1 cellular context compared by ENCODE assay signal in the genomic region with DNA sequence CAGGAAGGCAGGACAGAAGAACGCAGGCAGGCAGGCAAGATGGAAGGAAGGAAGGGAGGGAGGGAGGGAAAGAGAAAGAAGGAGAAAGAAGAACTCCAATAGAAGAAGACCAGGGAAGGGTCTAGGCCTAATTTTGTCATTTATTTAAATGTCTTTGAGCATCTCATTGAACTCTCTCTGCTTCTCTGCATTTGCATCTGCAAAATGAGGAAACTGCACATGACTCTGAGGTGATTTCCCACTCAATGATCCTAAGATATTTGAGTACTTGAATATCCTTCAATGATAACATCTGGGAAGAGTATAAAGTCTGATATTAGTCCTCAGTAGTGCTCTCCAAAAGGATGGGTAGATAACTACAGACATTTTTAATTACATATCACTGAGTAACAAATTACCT.
TF ChIP-seq lines count a peak whose summit lies in the region.

No MANE protein-coding gene starts in this region.

TF ChIP-seq in GM23338, 12 proteins besides CTCF, POLR2A, EP300 and RAD21 (continued from another document):
- TF ChIP-seq, protein P1, sequence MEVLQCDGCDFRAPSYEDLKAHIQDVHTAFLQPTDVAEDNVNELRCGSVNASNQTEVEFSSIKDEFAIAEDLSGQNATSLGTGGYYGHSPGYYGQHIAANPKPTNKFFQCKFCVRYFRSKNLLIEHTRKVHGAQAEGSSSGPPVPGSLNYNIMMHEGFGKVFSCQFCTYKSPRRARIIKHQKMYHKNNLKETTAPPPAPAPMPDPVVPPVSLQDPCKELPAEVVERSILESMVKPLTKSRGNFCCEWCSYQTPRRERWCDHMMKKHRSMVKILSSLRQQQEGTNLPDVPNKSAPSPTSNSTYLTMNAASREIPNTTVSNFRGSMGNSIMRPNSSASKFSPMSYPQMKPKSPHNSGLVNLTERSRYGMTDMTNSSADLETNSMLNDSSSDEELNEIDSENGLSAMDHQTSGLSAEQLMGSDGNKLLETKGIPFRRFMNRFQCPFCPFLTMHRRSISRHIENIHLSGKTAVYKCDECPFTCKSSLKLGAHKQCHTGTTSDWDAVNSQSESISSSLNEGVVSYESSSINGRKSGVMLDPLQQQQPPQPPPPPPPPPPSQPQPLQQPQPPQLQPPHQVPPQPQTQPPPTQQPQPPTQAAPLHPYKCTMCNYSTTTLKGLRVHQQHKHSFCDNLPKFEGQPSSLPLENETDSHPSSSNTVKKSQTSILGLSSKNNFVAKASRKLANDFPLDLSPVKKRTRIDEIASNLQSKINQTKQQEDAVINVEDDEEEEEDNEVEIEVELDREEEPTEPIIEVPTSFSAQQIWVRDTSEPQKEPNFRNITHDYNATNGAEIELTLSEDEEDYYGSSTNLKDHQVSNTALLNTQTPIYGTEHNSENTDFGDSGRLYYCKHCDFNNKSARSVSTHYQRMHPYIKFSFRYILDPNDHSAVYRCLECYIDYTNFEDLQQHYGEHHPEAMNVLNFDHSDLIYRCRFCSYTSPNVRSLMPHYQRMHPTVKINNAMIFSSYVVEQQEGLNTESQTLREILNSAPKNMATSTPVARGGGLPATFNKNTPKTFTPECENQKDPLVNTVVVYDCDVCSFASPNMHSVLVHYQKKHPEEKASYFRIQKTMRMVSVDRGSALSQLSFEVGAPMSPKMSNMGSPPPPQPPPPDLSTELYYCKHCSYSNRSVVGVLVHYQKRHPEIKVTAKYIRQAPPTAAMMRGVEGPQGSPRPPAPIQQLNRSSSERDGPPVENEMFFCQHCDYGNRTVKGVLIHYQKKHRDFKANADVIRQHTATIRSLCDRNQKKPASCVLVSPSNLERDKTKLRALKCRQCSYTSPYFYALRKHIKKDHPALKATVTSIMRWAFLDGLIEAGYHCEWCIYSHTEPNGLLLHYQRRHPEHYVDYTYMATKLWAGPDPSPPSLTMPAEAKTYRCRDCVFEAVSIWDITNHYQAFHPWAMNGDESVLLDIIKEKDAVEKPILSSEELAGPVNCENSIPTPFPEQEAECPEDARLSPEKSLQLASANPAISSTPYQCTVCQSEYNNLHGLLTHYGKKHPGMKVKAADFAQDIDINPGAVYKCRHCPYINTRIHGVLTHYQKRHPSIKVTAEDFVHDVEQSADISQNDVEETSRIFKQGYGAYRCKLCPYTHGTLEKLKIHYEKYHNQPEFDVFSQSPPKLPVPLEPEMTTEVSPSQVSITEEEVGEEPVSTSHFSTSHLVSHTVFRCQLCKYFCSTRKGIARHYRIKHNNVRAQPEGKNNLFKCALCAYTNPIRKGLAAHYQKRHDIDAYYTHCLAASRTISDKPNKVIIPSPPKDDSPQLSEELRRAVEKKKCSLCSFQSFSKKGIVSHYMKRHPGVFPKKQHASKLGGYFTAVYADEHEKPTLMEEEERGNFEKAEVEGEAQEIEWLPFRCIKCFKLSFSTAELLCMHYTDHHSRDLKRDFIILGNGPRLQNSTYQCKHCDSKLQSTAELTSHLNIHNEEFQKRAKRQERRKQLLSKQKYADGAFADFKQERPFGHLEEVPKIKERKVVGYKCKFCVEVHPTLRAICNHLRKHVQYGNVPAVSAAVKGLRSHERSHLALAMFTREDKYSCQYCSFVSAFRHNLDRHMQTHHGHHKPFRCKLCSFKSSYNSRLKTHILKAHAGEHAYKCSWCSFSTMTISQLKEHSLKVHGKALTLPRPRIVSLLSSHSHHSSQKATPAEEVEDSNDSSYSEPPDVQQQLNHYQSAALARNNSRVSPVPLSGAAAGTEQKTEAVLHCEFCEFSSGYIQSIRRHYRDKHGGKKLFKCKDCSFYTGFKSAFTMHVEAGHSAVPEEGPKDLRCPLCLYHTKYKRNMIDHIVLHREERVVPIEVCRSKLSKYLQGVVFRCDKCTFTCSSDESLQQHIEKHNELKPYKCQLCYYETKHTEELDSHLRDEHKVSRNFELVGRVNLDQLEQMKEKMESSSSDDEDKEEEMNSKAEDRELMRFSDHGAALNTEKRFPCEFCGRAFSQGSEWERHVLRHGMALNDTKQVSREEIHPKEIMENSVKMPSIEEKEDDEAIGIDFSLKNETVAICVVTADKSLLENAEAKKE (CRISPR knock-in tag; IDR thresholded peaks at IDR 0.05) = no peak
- TF ChIP-seq ZNF114 (CRISPR knock-in tag; IDR thresholded peaks at IDR 0.05) (no peak), CREB1 (CRISPR knock-in tag; IDR thresholded peaks at IDR 0.05; ENCODE audit: low read depth) (no peak), STAT1 (IDR thresholded peaks at IDR 0.05; ENCODE audit: unreplicated experiment) (no peak), JUNB (IDR thresholded peaks at IDR 0.05; ENCODE audit: unreplicated experiment) (no peak), NANOG (IDR thresholded peaks at IDR 0.05; ENCODE audit: borderline replicate concordance) (no peak), ZNF331 (CRISPR knock-in tag; IDR thresholded peaks at IDR 0.05; ENCODE audit: low read depth) (no peak), EZH2phosphoT487 (IDR thresholded peaks at IDR 0.05; ENCODE audit: unreplicated experiment) (no peak), POLR2AphosphoS5 (IDR thresholded peaks at IDR 0.05; ENCODE audit: low read depth) (no peak)
- TF ChIP-seq, protein P2, sequence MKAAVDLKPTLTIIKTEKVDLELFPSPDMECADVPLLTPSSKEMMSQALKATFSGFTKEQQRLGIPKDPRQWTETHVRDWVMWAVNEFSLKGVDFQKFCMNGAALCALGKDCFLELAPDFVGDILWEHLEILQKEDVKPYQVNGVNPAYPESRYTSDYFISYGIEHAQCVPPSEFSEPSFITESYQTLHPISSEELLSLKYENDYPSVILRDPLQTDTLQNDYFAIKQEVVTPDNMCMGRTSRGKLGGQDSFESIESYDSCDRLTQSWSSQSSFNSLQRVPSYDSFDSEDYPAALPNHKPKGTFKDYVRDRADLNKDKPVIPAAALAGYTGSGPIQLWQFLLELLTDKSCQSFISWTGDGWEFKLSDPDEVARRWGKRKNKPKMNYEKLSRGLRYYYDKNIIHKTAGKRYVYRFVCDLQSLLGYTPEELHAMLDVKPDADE (IDR thresholded peaks at IDR 0.05) = no peak
- TF ChIP-seq, protein P3, sequence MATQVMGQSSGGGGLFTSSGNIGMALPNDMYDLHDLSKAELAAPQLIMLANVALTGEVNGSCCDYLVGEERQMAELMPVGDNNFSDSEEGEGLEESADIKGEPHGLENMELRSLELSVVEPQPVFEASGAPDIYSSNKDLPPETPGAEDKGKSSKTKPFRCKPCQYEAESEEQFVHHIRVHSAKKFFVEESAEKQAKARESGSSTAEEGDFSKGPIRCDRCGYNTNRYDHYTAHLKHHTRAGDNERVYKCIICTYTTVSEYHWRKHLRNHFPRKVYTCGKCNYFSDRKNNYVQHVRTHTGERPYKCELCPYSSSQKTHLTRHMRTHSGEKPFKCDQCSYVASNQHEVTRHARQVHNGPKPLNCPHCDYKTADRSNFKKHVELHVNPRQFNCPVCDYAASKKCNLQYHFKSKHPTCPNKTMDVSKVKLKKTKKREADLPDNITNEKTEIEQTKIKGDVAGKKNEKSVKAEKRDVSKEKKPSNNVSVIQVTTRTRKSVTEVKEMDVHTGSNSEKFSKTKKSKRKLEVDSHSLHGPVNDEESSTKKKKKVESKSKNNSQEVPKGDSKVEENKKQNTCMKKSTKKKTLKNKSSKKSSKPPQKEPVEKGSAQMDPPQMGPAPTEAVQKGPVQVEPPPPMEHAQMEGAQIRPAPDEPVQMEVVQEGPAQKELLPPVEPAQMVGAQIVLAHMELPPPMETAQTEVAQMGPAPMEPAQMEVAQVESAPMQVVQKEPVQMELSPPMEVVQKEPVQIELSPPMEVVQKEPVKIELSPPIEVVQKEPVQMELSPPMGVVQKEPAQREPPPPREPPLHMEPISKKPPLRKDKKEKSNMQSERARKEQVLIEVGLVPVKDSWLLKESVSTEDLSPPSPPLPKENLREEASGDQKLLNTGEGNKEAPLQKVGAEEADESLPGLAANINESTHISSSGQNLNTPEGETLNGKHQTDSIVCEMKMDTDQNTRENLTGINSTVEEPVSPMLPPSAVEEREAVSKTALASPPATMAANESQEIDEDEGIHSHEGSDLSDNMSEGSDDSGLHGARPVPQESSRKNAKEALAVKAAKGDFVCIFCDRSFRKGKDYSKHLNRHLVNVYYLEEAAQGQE (IDR thresholded peaks at IDR 0.05; ENCODE audit: unreplicated experiment) = no peak
